Comparison of ENCODE assay signal across 17 cellular contexts in the genomic region with DNA sequence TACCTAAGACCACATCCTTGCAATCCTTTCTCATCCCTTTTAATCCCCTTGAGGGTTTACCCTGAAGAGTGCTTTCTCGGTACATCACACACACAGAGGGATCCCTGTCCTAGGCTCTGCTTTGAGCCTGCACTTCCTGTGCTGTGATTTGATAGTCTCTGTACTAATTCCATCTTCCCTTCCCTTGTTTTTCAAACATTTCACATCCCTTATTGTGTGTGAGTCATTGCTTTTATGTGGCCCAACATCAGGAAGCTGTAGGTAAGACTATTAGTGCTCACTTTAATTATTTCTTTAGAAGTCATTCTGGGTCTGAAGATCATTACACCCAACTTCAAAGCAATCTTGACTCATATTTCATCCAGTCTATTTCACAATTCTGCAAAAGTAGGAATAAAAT. TPM values are rescaled to one million over a fixed set of nuclear protein-coding genes. Genes with fewer than 3 reads are reported as not detected.
DNase-seq lines count a peak whose midpoint lies in the region; TF ChIP-seq lines count a peak whose summit lies in the region.
"Had no signal": no experiment of that assay in that cellular context is flagged by ENCODE, and none has a peak within 500 bp of the region (broad histone marks: within the 10 kb centered on the region; RNA-seq: fewer than 3 reads in every experiment).

No MANE protein-coding gene starts in this region.

- intact Hi-C loops in A673 (cut with micrococcal nuclease; ENCODE audit: unreplicated experiment): loop anchor here (1.0 to 5.0 kb wide), 9 partner anchors 113 to 1567 kb away; a partner anchor contains a TSS

- H3K4me3 Mint-ChIP-seq in CD8-positive, alpha-beta memory T cell: no peak overlapping the region
- H3K4me3 Mint-ChIP-seq: activated T-helper 17 cell treated with anti-CD3 and anti-CD28 coated beads, Interleukin-2, amount 50 U/mL, for 72 hours; IgD-negative memory B cell; natural killer cell; T-helper 1 cell treated with Interleukin-12 subunit alpha and Interleukin-12 subunit beta and Interleukin-4 antibody, amounts not matched to agents 30 μg/mL and 1 μg/mL, for 36 hours had no signal

- H3K36me3 ChIP-seq in A673 (ENCODE audit: insufficient read depth, low read length, poor library complexity, severe bottlenecking): no peaks in the 10 kb centered on the region
- no peaks in the 10 kb centered on the region for H3K36me3 ChIP-seq in CD8-positive, alpha-beta memory T cell (ENCODE audit: insufficient read depth, low read length)
- H3K36me3 ChIP-seq: heart left ventricle, left lung, right atrium auricular region had no signal

- no peaks in the 10 kb centered on the region for H3K27me3 ChIP-seq in A673 (replicated peaks; ENCODE audit: insufficient read depth, low read depth, low read length, poor library complexity)
- no peaks in the 10 kb centered on the region for H3K27me3 ChIP-seq in CD8-positive, alpha-beta memory T cell (ENCODE audit: insufficient read depth, low read length, poor library complexity, severe bottlenecking)
- H3K27me3 ChIP-seq: heart left ventricle, left lung, right atrium auricular region had no signal

- no TSS peak for BruUV-seq in A673 (replicated peaks; lab: Mats Ljungman, UMichigan)

- no peaks in the 10 kb centered on the region for H3K36me3 Mint-ChIP-seq in CD8-positive, alpha-beta memory T cell
- H3K36me3 Mint-ChIP-seq: activated naive CD4-positive, alpha-beta T cell treated with anti-CD3 and anti-CD28 coated beads, Interleukin-2, amount 50 U/mL, for 72 hours; IgD-negative memory B cell; natural killer cell had no signal

- H3K27ac ChIP-seq in A673 (ENCODE audit: low read depth, low read length, poor library complexity, severe bottlenecking): no peak overlapping the region
- H3K27ac ChIP-seq in VCaP: peak overlapping the region; percentile 27
- no peak overlapping the region for H3K27ac ChIP-seq in CD8-positive, alpha-beta memory T cell (ENCODE audit: low read depth, low read length)
- H3K27ac ChIP-seq: C4-2B, heart left ventricle, left lung, right atrium auricular region had no signal

- CTCF ChIA-PET in A673 (lab: Charles Lee): interaction anchor here (0.5 to 3.9 kb wide), 7 partner anchors 21 to 453 kb away, joined by 3 to 45 read pairs (median 3); no protein-coding TSS in a partner anchor
- CTCF ChIA-PET in CD8-positive, alpha-beta memory T cell (lab: Charles Lee): interaction anchor here (0.6 to 6.1 kb wide), 13 partner anchors 12 to 456 kb away, joined by 3 to 48 read pairs (median 3); a partner anchor contains a TSS

- no peaks in the 10 kb centered on the region for H3K9me3 ChIP-seq in A673 (ENCODE audit: low read depth, low read length, poor library complexity, severe bottlenecking)
- H3K9me3 ChIP-seq in CD8-positive, alpha-beta memory T cell (ENCODE audit: low read length): no peaks in the 10 kb centered on the region
- H3K9me3 ChIP-seq: heart left ventricle, left lung, right atrium auricular region had no signal

- H3K4me3 ChIP-seq in A673 (ENCODE audit: low read depth, low read length, poor library complexity, severe bottlenecking) (no peak overlapping the region), fibroblast of mammary gland (ENCODE audit: control insufficient read depth, low read depth, low read length) (no peak overlapping the region)
- no peak overlapping the region for H3K4me3 ChIP-seq in CD8-positive, alpha-beta memory T cell (ENCODE audit: low read length)
- H3K4me3 ChIP-seq: heart left ventricle, left lung, right atrium auricular region had no signal

- H3K27ac Mint-ChIP-seq in CD8-positive, alpha-beta memory T cell: peak overlapping the region in 1 of 8 donors; percentile 53
- H3K27ac Mint-ChIP-seq: activated naive CD4-positive, alpha-beta T cell treated with anti-CD3 and anti-CD28 coated beads, Interleukin-2, amount 50 U/mL, for 72 hours; IgD-negative memory B cell; T-helper 1 cell treated with Interleukin-12 subunit alpha and Interleukin-12 subunit beta and Interleukin-4 antibody, amounts not matched to agents 30 μg/mL and 1 μg/mL, for 36 hours had no signal

- peak; percentile 12 for DNase-seq in A673 (ENCODE audit: low spot score)
- peak; percentile 64 for DNase-seq in HT1080 (ENCODE audit: low read depth)
- DNase-seq in fibroblast of mammary gland (ENCODE audit: low read depth): peak; percentile 26
- no peak for DNase-seq in OCI-M2 (lab: John Stamatoyannopoulos, UW; ENCODE audit: unreplicated experiment)
- DNase-seq in activated CD4-positive, alpha-beta T cell treated with anti-CD3 and anti-CD28 coated beads for 48 hours: no peak
- no peak for DNase-seq in NCI-H510A (lab: John Stamatoyannopoulos, UW)
- no peak for DNase-seq in CD8-positive, alpha-beta memory T cell
- DNase-seq: left lung, natural killer cell had no signal

- no peak for TF ChIP-seq CTCF in A673 (conservative IDR thresholded peaks at IDR 0.05; ENCODE audit: low read depth, low read length)
- no peak for TF ChIP-seq CTCF in VCaP (conservative IDR thresholded peaks at IDR 0.05)
- TF ChIP-seq CTCF in fibroblast of mammary gland (conservative IDR thresholded peaks at IDR 0.05; ENCODE audit: control insufficient read depth, insufficient read depth, low read depth, low read length): no peak

- POLR2A ChIA-PET in A673 (lab: Charles Lee; ENCODE audit: low non-redundant PET): no interaction called here
- POLR2A ChIA-PET in CD8-positive, alpha-beta memory T cell (lab: Charles Lee): interaction anchor here (1.3 kb wide), 1 partner anchor 456 kb away, joined by 3 read pairs; a partner anchor contains a TSS

- peaks cover 3 to 10% of the 10 kb centered on the region in 2 donors for H3K27me3 Mint-ChIP-seq in CD8-positive, alpha-beta memory T cell

- no peaks in the 10 kb centered on the region for H3K4me1 Mint-ChIP-seq in CD8-positive, alpha-beta memory T cell
- H3K4me1 Mint-ChIP-seq: IgD-negative memory B cell, natural killer cell had no signal

- H3K9me3 Mint-ChIP-seq in CD8-positive, alpha-beta memory T cell: no peaks in the 10 kb centered on the region
- H3K9me3 Mint-ChIP-seq: activated naive CD4-positive, alpha-beta T cell treated with anti-CD3 and anti-CD28 coated beads, Interleukin-2, amount 50 U/mL, for 72 hours; activated T-helper 17 cell treated with anti-CD3 and anti-CD28 coated beads, Interleukin-2, amount 50 U/mL, for 72 hours; IgD-negative memory B cell; natural killer cell; T-helper 1 cell treated with Interleukin-12 subunit alpha and Interleukin-12 subunit beta and Interleukin-4 antibody, amounts not matched to agents 30 μg/mL and 1 μg/mL, for 36 hours had no signal

- peaks cover 4% of the 10 kb centered on the region for H3K4me1 ChIP-seq in A673 (ENCODE audit: insufficient read depth, low read length, poor library complexity, severe bottlenecking)
- H3K4me1 ChIP-seq in CD8-positive, alpha-beta memory T cell (ENCODE audit: insufficient read depth, low read length): no peaks in the 10 kb centered on the region
- H3K4me1 ChIP-seq: left lung, right atrium auricular region had no signal

RNA-seq across cellular contexts. Expression of a gene that starts 57.2 kb away (rescaled TPM):
- total RNA-seq in A673 (2021): 0.96 and 1.3 TPM in 2 replicates
- total RNA-seq in HT1080 (2014; rRNA removed; shearing (Covaris generic)): 4.3 and 7.4 TPM in 2 replicates
- 4.6 and 4.7 TPM in 2 replicates for polyA plus RNA-seq in HT1080 (2015; cell fraction: cytosol; rRNA removed)
- polyA plus RNA-seq in HT1080 (2015; cell fraction: nucleus; rRNA removed): 3.6 and 3.8 TPM in 2 replicates
- total RNA-seq in CD8-positive, alpha-beta memory T cell: 1 to 10 TPM; 2.3 to 2.6 TPM
- polyA plus RNA-seq in CD8-positive, alpha-beta memory T cell: 8.4 TPM

Comparison
In these comparisons a context has a peak if more than half of its experiments do, and no peak if none do; other contexts are left out.
1. DNase-seq: peak in A673 (single experiment), HT1080 (single experiment) and fibroblast of mammary gland (single experiment); none in OCI-M2 (single experiment), activated CD4-positive, alpha-beta T cell treated with anti-CD3 and anti-CD28 coated beads for 48 hours (single experiment), NCI-H510A (single experiment) and CD8-positive, alpha-beta memory T cell (0 of 5).